ENCODE assay signal across 17 cellular contexts in the genomic region with DNA sequence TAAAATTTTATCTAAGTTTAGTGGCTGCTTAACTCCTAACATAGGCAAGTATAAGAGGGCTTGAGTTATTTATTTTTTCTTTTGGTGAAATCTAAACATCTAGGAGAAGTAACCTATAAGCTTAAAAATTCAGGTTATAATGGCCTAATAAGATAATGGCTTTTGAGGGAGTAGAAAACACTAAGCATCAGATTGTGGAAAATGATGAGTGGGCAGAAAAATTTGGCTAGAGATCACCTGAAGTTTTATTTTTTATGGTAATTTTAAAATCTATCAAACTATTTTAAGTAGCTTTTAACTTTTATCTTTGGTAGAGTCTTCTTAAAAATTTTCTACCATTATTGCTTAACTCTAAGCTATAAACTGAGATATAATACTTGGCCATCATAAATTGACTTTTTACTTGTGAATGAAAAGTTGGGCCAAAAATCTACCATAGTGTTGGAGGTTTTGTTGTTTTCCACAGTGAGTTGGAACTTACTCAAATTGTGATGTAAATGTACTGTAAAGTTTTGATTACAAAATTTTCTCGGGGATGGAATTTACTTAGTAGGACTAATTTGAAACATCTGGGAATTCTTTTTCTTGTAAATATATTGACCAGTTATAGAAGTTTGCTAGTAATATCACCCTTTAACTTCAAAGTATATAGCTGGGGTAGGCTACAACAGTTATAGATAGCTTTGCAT.
A peak's percentile ranks its signal among the peaks of the same experiment; 100 is the strongest.
DNase-seq lines count a peak whose midpoint lies in the region; ATAC-seq, FAIRE-seq and TF ChIP-seq lines count a peak whose summit lies in the region.
"Had no signal": no experiment of that assay in that cellular context is flagged by ENCODE, and none has a peak within 500 bp of the region (broad histone marks: within the 10 kb centered on the region; RNA-seq: fewer than 3 reads in every experiment).

No MANE protein-coding gene starts in this region.

- POLR2A ChIA-PET in activated CD8-positive, alpha-beta T cell treated with anti-CD3 and anti-CD28 coated beads for 36 hours (lab: Charles Lee), result no interaction called here
- POLR2A ChIA-PET in A673 (lab: Charles Lee; ENCODE audit: low non-redundant PET), result interaction anchor here (0.6 kb wide), 1 partner anchor 1217 kb away, joined by 3 read pairs; no protein-coding TSS in a partner anchor

- no peak overlapping the region for H3K27ac ChIP-seq in A673 (ENCODE audit: low read depth, low read length, poor library complexity, severe bottlenecking)
- H3K27ac ChIP-seq: SK-N-MC had no signal

- H3K27me3 ChIP-seq in A673 (replicated peaks; ENCODE audit: insufficient read depth, low read depth, low read length, poor library complexity), result no peaks in the 10 kb centered on the region

- TF ChIP-seq CTCF in AG10803 (conservative IDR thresholded peaks at IDR 0.05; ENCODE audit: low read length) (no peak), choroid plexus epithelial cell (conservative IDR thresholded peaks at IDR 0.05; ENCODE audit: low read depth, low read length) (no peak), fibroblast of the aortic adventitia (IDR thresholded peaks at IDR 0.05; ENCODE audit: insufficient read depth, low read length) (no peak), A673 (conservative IDR thresholded peaks at IDR 0.05; ENCODE audit: low read depth, low read length) (no peak)
- TF ChIP-seq CTCF in activated CD8-positive, alpha-beta T cell treated with anti-CD3 and anti-CD28 coated beads for 36 hours (IDR thresholded peaks at IDR 0.05), result no peak

- no peak overlapping the region for H3K4me3 ChIP-seq in AG10803 (ENCODE audit: low read length)
- H3K4me3 ChIP-seq in choroid plexus epithelial cell (ENCODE audit: low read depth, low read length), result no peak overlapping the region
- H3K4me3 ChIP-seq in fibroblast of the aortic adventitia (ENCODE audit: low read depth, low read length), result no peak overlapping the region
- no peak overlapping the region for H3K4me3 ChIP-seq in A673 (ENCODE audit: low read depth, low read length, poor library complexity, severe bottlenecking)
- H3K4me3 ChIP-seq: SK-N-MC had no signal

- BruUV-seq in A673 (replicated peaks; lab: Mats Ljungman, UMichigan), result no TSS peak

- H3K27ac Mint-ChIP-seq in activated CD8-positive, alpha-beta T cell treated with anti-CD3 and anti-CD28 coated beads for 36 hours, result no peak overlapping the region

- H3K36me3 Mint-ChIP-seq in activated CD8-positive, alpha-beta T cell treated with anti-CD3 and anti-CD28 coated beads for 36 hours (ENCODE audit: low read depth), result peaks cover 26% of the 10 kb centered on the region

- intact Hi-C loops in activated CD8-positive, alpha-beta T cell treated with anti-CD3 and anti-CD28 coated beads for 36 hours (cut with micrococcal nuclease), result no loop called here
- intact Hi-C loops in A673 (cut with micrococcal nuclease; ENCODE audit: unreplicated experiment), result no loop called here

- peaks cover 54% of the 10 kb centered on the region for H3K4me1 ChIP-seq in A673 (ENCODE audit: insufficient read depth, low read length, poor library complexity, severe bottlenecking)

- ATAC-seq in activated CD8-positive, alpha-beta T cell treated with anti-CD3 and anti-CD28 coated beads for 36 hours, result no peak
- ATAC-seq: HCT116 had no signal

- peaks cover 55% of the 10 kb centered on the region for H3K4me1 Mint-ChIP-seq in activated CD8-positive, alpha-beta T cell treated with anti-CD3 and anti-CD28 coated beads for 36 hours (ENCODE audit: low read depth)

- H3K9me3 Mint-ChIP-seq in activated CD8-positive, alpha-beta T cell treated with anti-CD3 and anti-CD28 coated beads for 36 hours, result peaks cover 1% of the 10 kb centered on the region

- no peak for TF ChIP-seq POLR2A in H54 (IDR thresholded peaks at IDR 0.05; ENCODE audit: low read depth, low read length)

- peaks cover 4% of the 10 kb centered on the region for H3K36me3 ChIP-seq in A673 (ENCODE audit: insufficient read depth, low read length, poor library complexity, severe bottlenecking)

- CTCF ChIA-PET in activated CD8-positive, alpha-beta T cell treated with anti-CD3 and anti-CD28 coated beads for 36 hours (lab: Charles Lee), result interaction anchor here (0.8 to 1.4 kb wide), 3 partner anchors 18 to 34 kb away, joined by 3 to 4 read pairs (median 3); no protein-coding TSS in a partner anchor
- CTCF ChIA-PET in A673 (lab: Charles Lee), result no interaction called here

- H3K9me3 ChIP-seq in A673 (ENCODE audit: low read depth, low read length, poor library complexity, severe bottlenecking), result no peaks in the 10 kb centered on the region

- peak; percentile 25 for DNase-seq in AG10803 (ENCODE audit: low read depth)
- DNase-seq in H54 (ENCODE audit: insufficient read length, low spot score), result no peak
- DNase-seq in choroid plexus epithelial cell (ENCODE audit: low read depth), result peak; percentile 56
- peak; percentile 16 for DNase-seq in fibroblast of the aortic adventitia (ENCODE audit: low read depth)
- no peak for DNase-seq in central memory CD4-positive, alpha-beta T cell
- no peak for DNase-seq in activated CD8-positive, alpha-beta T cell treated with anti-CD3 and anti-CD28 coated beads for 36 hours
- no peak for DNase-seq in A673 (ENCODE audit: low spot score)
- DNase-seq: C1 segment of cervical spinal cord, DND-41, KBM-7, NCI-H187 treated with DMSO at 0.1 percent for 48 hours, NCI-H226, NCI-H524 treated with DMSO at 0.1 percent for 48 hours, SHP77 had no signal

- no peaks in the 10 kb centered on the region for H3K27me3 Mint-ChIP-seq in activated CD8-positive, alpha-beta T cell treated with anti-CD3 and anti-CD28 coated beads for 36 hours

- H3K4me3 Mint-ChIP-seq in activated CD8-positive, alpha-beta T cell treated with anti-CD3 and anti-CD28 coated beads for 36 hours, result no peak overlapping the region

- peak; percentile 20 for FAIRE-seq in H54 (lab: Jason Lieb, UNC)
- FAIRE-seq: G401.6 had no signal

Comparison
In these comparisons a context has a peak if more than half of its experiments do, and no peak if none do; other contexts are left out.
1. DNase-seq: peak in AG10803 (single experiment), choroid plexus epithelial cell (single experiment) and fibroblast of the aortic adventitia (single experiment); none in H54 (single experiment), central memory CD4-positive, alpha-beta T cell (single experiment), activated CD8-positive, alpha-beta T cell treated with anti-CD3 and anti-CD28 coated beads for 36 hours (single experiment) and A673 (single experiment).